Comparison of ENCODE assay signal across 30 cellular contexts in genomic region chr15:52161406-52161966, GRCh38. TPM values are rescaled to one million over a fixed set of nuclear protein-coding genes. Genes with fewer than 3 reads are reported as not detected.
"Had no signal": no experiment of that assay in that cellular context is flagged by ENCODE, and none has a peak within 500 bp of the region (broad histone marks: within the 10 kb centered on the region; RNA-seq: fewer than 3 reads in every experiment).

No MANE protein-coding gene starts in this region.

- H3K27ac Mint-ChIP-seq: activated CD4-positive, alpha-beta T cell treated with anti-CD3 and anti-CD28 coated beads for 36 hours; activated naive CD4-positive, alpha-beta T cell treated with anti-CD3 and anti-CD28 coated beads, Interleukin-2, amount 50 U/mL, for 72 hours; activated T-helper 2 cell treated with anti-CD3 and anti-CD28 coated beads, Interferon-gamma antibody, Interleukin-2, Interleukin-4, amounts not matched to agents 10 μg/mL and 5 μg/mL and 100 μg/mL, durations not matched to agents 14 hours and 24 hours and 36 hours; immature natural killer cell; naive thymus-derived CD8-positive, alpha-beta T cell; stimulated activated memory B cell treated with anti-CD40 and anti-IgM and Interleukin-4, amounts not matched to agents 10 μg/mL and 1 μg/mL and 100 μg/mL, for 72 hours had no signal

- H3K36me3 Mint-ChIP-seq: activated naive CD4-positive, alpha-beta T cell treated with anti-CD3 and anti-CD28 coated beads, Interleukin-2, amount 50 U/mL, for 72 hours had no signal

- H3K27me3 Mint-ChIP-seq: activated CD4-positive, alpha-beta T cell treated with anti-CD3 and anti-CD28 coated beads for 36 hours; naive thymus-derived CD8-positive, alpha-beta T cell; stimulated activated memory B cell treated with anti-CD40 and anti-IgM and Interleukin-4, amounts not matched to agents 10 μg/mL and 1 μg/mL and 100 μg/mL, for 72 hours had no signal

- H3K36me3 ChIP-seq: breast epithelium, colonic mucosa had no signal

- H3K4me1 Mint-ChIP-seq: immature natural killer cell had no signal

- ATAC-seq: activated CD4-positive, alpha-beta T cell treated with anti-CD3 and anti-CD28 coated beads for 36 hours; activated naive CD4-positive, alpha-beta T cell treated with anti-CD3 and anti-CD28 coated beads, Interleukin-2, amount 50 U/mL, for 72 hours; activated T-cell treated with anti-CD3 and anti-CD28 coated beads, Interleukin-2, amount 50 U/mL, for 4 hours; gastroesophageal sphincter; naive thymus-derived CD8-positive, alpha-beta T cell; psoas muscle; stimulated activated memory B cell treated with anti-CD40 and anti-IgM and Interleukin-4, amounts not matched to agents 10 μg/mL and 1 μg/mL and 100 μg/mL, for 72 hours had no signal

- H3K4me3 Mint-ChIP-seq: activated CD4-positive, alpha-beta T cell treated with anti-CD3 and anti-CD28 coated beads for 36 hours; activated T-cell treated with anti-CD3 and anti-CD28 coated beads, Interleukin-2, amount 50 U/mL, for 4 hours; immature natural killer cell; naive thymus-derived CD8-positive, alpha-beta T cell; neural crest cell; stimulated activated memory B cell treated with anti-CD40 and anti-IgM and Interleukin-4, amounts not matched to agents 10 μg/mL and 1 μg/mL and 100 μg/mL, for 72 hours had no signal

- H3K9me3 Mint-ChIP-seq: activated naive CD4-positive, alpha-beta T cell treated with anti-CD3 and anti-CD28 coated beads, Interleukin-2, amount 50 U/mL, for 72 hours; activated T-cell treated with anti-CD3 and anti-CD28 coated beads, Interleukin-2, amount 50 U/mL, for 4 hours; activated T-helper 2 cell treated with anti-CD3 and anti-CD28 coated beads, Interferon-gamma antibody, Interleukin-2, Interleukin-4, amounts not matched to agents 10 μg/mL and 5 μg/mL and 100 μg/mL, durations not matched to agents 14 hours and 24 hours and 36 hours; immature natural killer cell; naive thymus-derived CD8-positive, alpha-beta T cell; neural crest cell; stimulated activated memory B cell treated with anti-CD40 and anti-IgM and Interleukin-4, amounts not matched to agents 10 μg/mL and 1 μg/mL and 100 μg/mL, for 72 hours had no signal

- H3K4me2 ChIP-seq: hepatocyte, smooth muscle cell had no signal

- H3K27me3 ChIP-seq: breast epithelium, colonic mucosa, gastroesophageal sphincter, hepatocyte, sigmoid colon, stomach, tibial nerve had no signal

- H3K9ac ChIP-seq: parathyroid adenoma had no signal

- H2AFZ ChIP-seq: hepatocyte, parathyroid adenoma had no signal

- H3K27ac ChIP-seq: breast epithelium, colonic mucosa, gastroesophageal sphincter, hepatocyte, parathyroid adenoma, psoas muscle, sigmoid colon, stomach, tibial nerve had no signal

- H3K9me3 ChIP-seq: breast epithelium, colonic mucosa, gastroesophageal sphincter, psoas muscle, stomach, tibial nerve had no signal

- DNase-seq: activated CD4-positive, alpha-beta T cell treated with anti-CD3 and anti-CD28 coated beads for 36 hours; activated CD4-positive, alpha-beta T cell treated with anti-CD3 and anti-CD28 coated beads, Interleukin-2, amount 50 U/mL, for 4 hours; activated CD4-positive, CD25-positive, alpha-beta regulatory T cell; activated T-cell treated with anti-CD3 and anti-CD28 coated beads, Interleukin-2, amount 50 U/mL, for 4 hours; central memory CD4-positive, alpha-beta T cell; colonic mucosa; effector CD8-positive, alpha-beta T cell; immature natural killer cell; midbrain; naive thymus-derived CD8-positive, alpha-beta T cell; nucleus accumbens; psoas muscle; sigmoid colon; stimulated activated CD4-positive, alpha-beta T cell treated with anti-CD3 and anti-CD28 coated beads, Interleukin-1b, Interleukin-23, amount 100 ng/mL, for 48 hours; stimulated activated CD4-positive, alpha-beta T cell treated with anti-CD3 and anti-CD28 coated beads, Interleukin-4, amount 100 ng/mL, for 4 hours; stimulated activated CD8-positive, alpha-beta memory T cell treated with anti-CD3 and anti-CD28 coated beads, Interleukin-4, amount 100 ng/mL, for 48 hours; stomach had no signal

- H3K4me1 ChIP-seq: breast epithelium, colonic mucosa, gastroesophageal sphincter, parathyroid adenoma, psoas muscle, sigmoid colon, stomach, tibial nerve had no signal

- H3K4me3 ChIP-seq: breast epithelium, colonic mucosa, gastroesophageal sphincter, hepatocyte, psoas muscle, sigmoid colon, smooth muscle cell, stomach, tibial nerve had no signal

RNA-seq across cellular contexts. Expression of gene BCL2L10, which starts 48.9 kb away (rescaled TPM):
- total RNA-seq: activated CD4-positive, alpha-beta T cell treated with anti-CD3 and anti-CD28 coated beads for 36 hours; activated naive CD4-positive, alpha-beta T cell treated with anti-CD3 and anti-CD28 coated beads, Interleukin-2, amount 50 U/mL, for 72 hours; activated T-helper 2 cell treated with anti-CD3 and anti-CD28 coated beads, Interferon-gamma antibody, Interleukin-2, Interleukin-4, amounts not matched to agents 10 μg/mL and 5 μg/mL and 100 μg/mL, durations not matched to agents 14 hours and 24 hours and 36 hours; kidney epithelial cell; neural crest cell; psoas muscle; T-helper 1 cell treated with Interleukin-12 subunit alpha and Interleukin-12 subunit beta and Interleukin-4 antibody, amounts not matched to agents 30 ng/mL and 1 ng/mL, for 36 hours; tibial nerve had no signal
- polyA plus RNA-seq: fibroblast of lung; immature natural killer cell; naive thymus-derived CD8-positive, alpha-beta T cell; smooth muscle cell had no signal
